In genomic region chr2:4673025-4673489, GRCh38 we compare ENCODE assay signal across 11 cellular contexts.
DNase-seq lines count a peak whose midpoint lies in the region; ATAC-seq and TF ChIP-seq lines count a peak whose summit lies in the region.
"Had no signal": no experiment of that assay in that cellular context is flagged by ENCODE, and none has a peak within 500 bp of the region (broad histone marks: within the 10 kb centered on the region; RNA-seq: fewer than 3 reads in every experiment).

No MANE protein-coding gene starts in this region.

- H3K4me3 ChIP-seq in epithelial cell of proximal tubule (ENCODE audit: low read depth, low read length), result peak overlapping the region; percentile 11

- ATAC-seq in GM21381 (IDR thresholded peaks at IDR 0.05; ENCODE audit: unreplicated experiment) (no peak), GM21423 (IDR thresholded peaks at IDR 0.05; ENCODE audit: unreplicated experiment) (no peak)

- DNase-seq in CMK (ENCODE audit: low read depth) (peak; percentile 75), LHCN-M2 (ENCODE audit: low read depth) (peak; percentile 53), NCI-H69 (lab: John Stamatoyannopoulos, UW) (peak; percentile 86), epithelial cell of proximal tubule (ENCODE audit: low read depth) (no peak), cerebellum (ENCODE audit: low spot score) (no peak)
- DNase-seq in activated effector memory CD4-positive, alpha-beta T cell treated with Interleukin-2 at 50 U/mL for 16 hours, result no peak
- DNase-seq: activated T-cell treated with anti-CD3 and anti-CD28 coated beads, Interleukin-2, amount 50 U/mL, for 48 hours; effector CD4-positive, alpha-beta T cell; islet precursor cell had no signal

- TF ChIP-seq CTCF in epithelial cell of proximal tubule (conservative IDR thresholded peaks at IDR 0.05; ENCODE audit: low read depth, low read length), result no peak

Comparison
In these comparisons a context has a peak if more than half of its experiments do, and no peak if none do; other contexts are left out.
1. DNase-seq: peak in CMK (single experiment), LHCN-M2 (single experiment) and NCI-H69 (single experiment); none in epithelial cell of proximal tubule (single experiment), activated effector memory CD4-positive, alpha-beta T cell treated with Interleukin-2 at 50 U/mL for 16 hours (single experiment) and cerebellum (single experiment).